ENCODE assay signal across 24 cellular contexts in genomic region chr3:148149556-148149955, GRCh38.
"Had no signal": no experiment of that assay in that cellular context is flagged by ENCODE, and none has a peak within 500 bp of the region (broad histone marks: within the 10 kb centered on the region; RNA-seq: fewer than 3 reads in every experiment).

No MANE protein-coding gene starts in this region.

- H3K4me3 Mint-ChIP-seq: activated CD4-positive, alpha-beta T cell treated with anti-CD3 and anti-CD28 coated beads, Interleukin-2, amount 10 ng/mL, durations not matched to agents 7 days and 5 days; activated CD8-positive, alpha-beta T cell treated with anti-CD3 and anti-CD28 coated beads for 36 hours; activated naive CD4-positive, alpha-beta T cell treated with anti-CD3 and anti-CD28 coated beads, Interleukin-2, amount 50 U/mL, for 24 hours; activated naive CD8-positive, alpha-beta T cell treated with anti-CD3 and anti-CD28 coated beads, Interleukin-2, amount 50 U/mL, for 24 hours; naive thymus-derived CD8-positive, alpha-beta T cell; stimulated activated naive B cell treated with anti-CD40 and anti-IgM and Interleukin-4, amounts not matched to agents 10 μg/mL and 1 μg/mL and 100 μg/mL, for 72 hours; T-helper 1 cell treated with Interleukin-12 subunit alpha and Interleukin-12 subunit beta and Interleukin-4 antibody, amounts not matched to agents 30 μg/mL and 1 μg/mL, for 36 hours had no signal

- H3K9me3 ChIP-seq: heart left ventricle, stomach, suprapubic skin, tibial artery, upper lobe of right lung had no signal

- H3K27me3 ChIP-seq: heart left ventricle, stomach, suprapubic skin, tibial artery, upper lobe of right lung had no signal

- H3K36me3 Mint-ChIP-seq: activated naive CD4-positive, alpha-beta T cell treated with anti-CD3 and anti-CD28 coated beads, Interleukin-2, amount 50 U/mL, for 24 hours; naive thymus-derived CD8-positive, alpha-beta T cell; stimulated activated naive B cell treated with anti-CD40 and anti-IgM and Interleukin-4, amounts not matched to agents 10 μg/mL and 1 μg/mL and 100 μg/mL, for 72 hours had no signal

- H3K27me3 Mint-ChIP-seq: activated CD4-positive, alpha-beta T cell treated with anti-CD3 and anti-CD28 coated beads, Interleukin-2, amount 10 ng/mL, durations not matched to agents 7 days and 5 days; activated CD8-positive, alpha-beta T cell treated with anti-CD3 and anti-CD28 coated beads for 36 hours; activated naive CD4-positive, alpha-beta T cell treated with anti-CD3 and anti-CD28 coated beads, Interleukin-2, amount 50 U/mL, for 24 hours; activated naive CD8-positive, alpha-beta T cell treated with anti-CD3 and anti-CD28 coated beads, Interleukin-2, amount 50 U/mL, for 24 hours; stimulated activated naive B cell treated with anti-CD40 and anti-IgM and Interleukin-4, amounts not matched to agents 10 μg/mL and 1 μg/mL and 100 μg/mL, for 72 hours had no signal

- H3K4me1 ChIP-seq: heart left ventricle, stomach had no signal

- H3K27ac ChIP-seq: heart left ventricle, stomach, suprapubic skin, tibial artery, upper lobe of right lung had no signal

- H3K36me3 ChIP-seq: heart left ventricle, stomach, suprapubic skin, tibial artery, upper lobe of right lung had no signal

- H3K27ac Mint-ChIP-seq: activated CD4-positive, alpha-beta T cell treated with anti-CD3 and anti-CD28 coated beads, Interleukin-2, amount 10 ng/mL, durations not matched to agents 7 days and 5 days; activated CD8-positive, alpha-beta T cell treated with anti-CD3 and anti-CD28 coated beads for 36 hours; activated naive CD4-positive, alpha-beta T cell treated with anti-CD3 and anti-CD28 coated beads, Interleukin-2, amount 50 U/mL, for 24 hours; activated naive CD8-positive, alpha-beta T cell treated with anti-CD3 and anti-CD28 coated beads, Interleukin-2, amount 50 U/mL, for 24 hours; activated T-helper 2 cell treated with anti-CD3 and anti-CD28 coated beads, Interferon-gamma antibody, Interleukin-2, Interleukin-4, amounts not matched to agents 10 μg/mL and 5 μg/mL and 100 μg/mL, durations not matched to agents 14 hours and 24 hours and 36 hours; naive thymus-derived CD8-positive, alpha-beta T cell; stimulated activated naive B cell treated with anti-CD40 and anti-IgM and Interleukin-4, amounts not matched to agents 10 μg/mL and 1 μg/mL and 100 μg/mL, for 72 hours; T-helper 1 cell treated with Interleukin-12 subunit alpha and Interleukin-12 subunit beta and Interleukin-4 antibody, amounts not matched to agents 30 μg/mL and 1 μg/mL, for 36 hours had no signal

- DNase-seq: activated CD4-positive, alpha-beta T cell treated with anti-CD3 and anti-CD28 coated beads for 1 hour; activated CD4-positive, alpha-beta T cell treated with anti-CD3 and anti-CD28 coated beads, Interleukin-2, amount 10 ng/mL, durations not matched to agents 7 days and 5 days; activated CD8-positive, alpha-beta T cell treated with anti-CD3 and anti-CD28 coated beads for 36 hours; activated naive CD8-positive, alpha-beta T cell treated with anti-CD3 and anti-CD28 coated beads, Interleukin-2, amount 50 U/mL, for 24 hours; activated T-cell treated with anti-CD3 and anti-CD28 coated beads, Interleukin-2, amount 50 U/mL, for 48 hours; amygdala; central memory CD4-positive, alpha-beta T cell; foreskin fibroblast; heart left ventricle; hypothalamus; naive thymus-derived CD8-positive, alpha-beta T cell; posterior cingulate gyrus; right cardiac atrium; stimulated activated CD4-positive, alpha-beta T cell treated with anti-CD3 and anti-CD28 coated beads, Interleukin-15, amount 100 ng/mL, for 24 hours; stimulated activated CD4-positive, alpha-beta T cell treated with anti-CD3 and anti-CD28 coated beads, Interleukin-2, amount 100 ng/mL, for 24 hours; stimulated activated naive B cell treated with anti-CD40 and anti-IgM and Interleukin-4, amounts not matched to agents 10 μg/mL and 1 μg/mL and 100 μg/mL, for 72 hours; stomach; T-helper 9 cell; tibial artery; upper lobe of right lung had no signal

- H3K4me3 ChIP-seq: heart left ventricle, stomach, suprapubic skin, tibial artery, upper lobe of right lung had no signal

- H3K4me1 Mint-ChIP-seq: activated CD4-positive, alpha-beta T cell treated with anti-CD3 and anti-CD28 coated beads, Interleukin-2, amount 10 ng/mL, durations not matched to agents 7 days and 5 days; activated naive CD4-positive, alpha-beta T cell treated with anti-CD3 and anti-CD28 coated beads, Interleukin-2, amount 50 U/mL, for 24 hours; activated naive CD8-positive, alpha-beta T cell treated with anti-CD3 and anti-CD28 coated beads, Interleukin-2, amount 50 U/mL, for 24 hours; naive thymus-derived CD8-positive, alpha-beta T cell; stimulated activated naive B cell treated with anti-CD40 and anti-IgM and Interleukin-4, amounts not matched to agents 10 μg/mL and 1 μg/mL and 100 μg/mL, for 72 hours had no signal

- H3K9me3 Mint-ChIP-seq: activated CD4-positive, alpha-beta T cell treated with anti-CD3 and anti-CD28 coated beads, Interleukin-2, amount 10 ng/mL, durations not matched to agents 7 days and 5 days; activated CD8-positive, alpha-beta T cell treated with anti-CD3 and anti-CD28 coated beads for 36 hours; activated naive CD4-positive, alpha-beta T cell treated with anti-CD3 and anti-CD28 coated beads, Interleukin-2, amount 50 U/mL, for 24 hours; activated T-helper 2 cell treated with anti-CD3 and anti-CD28 coated beads, Interferon-gamma antibody, Interleukin-2, Interleukin-4, amounts not matched to agents 10 μg/mL and 5 μg/mL and 100 μg/mL, durations not matched to agents 14 hours and 24 hours and 36 hours had no signal
